24 cellular contexts compared by ENCODE assay signal in the genomic region with DNA sequence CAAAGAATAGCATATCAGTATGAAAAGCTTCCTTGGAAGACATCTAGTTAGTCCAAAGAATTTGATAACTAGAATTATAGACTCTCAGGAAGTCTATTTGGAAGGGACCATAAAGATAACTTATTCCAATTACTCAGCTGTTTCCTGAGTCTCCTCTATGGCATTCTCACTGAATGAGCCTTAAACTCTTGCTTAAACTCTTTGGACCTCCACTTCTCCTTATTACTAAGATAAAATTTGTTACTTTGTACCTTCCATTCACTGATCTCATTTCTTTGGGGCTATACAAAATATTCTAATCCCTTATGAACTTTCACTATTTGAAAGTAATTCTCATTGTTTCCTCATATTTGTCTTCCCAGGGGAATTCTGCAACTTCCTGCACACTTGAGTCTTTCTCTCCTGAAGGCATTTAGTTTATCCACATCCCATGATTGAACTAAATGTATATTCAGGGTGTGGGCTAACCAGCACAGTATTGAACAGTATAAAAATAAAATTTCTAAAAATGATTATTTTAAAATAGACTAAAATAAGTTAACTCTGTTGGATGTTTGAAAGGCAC.
"Had no signal": no experiment of that assay in that cellular context is flagged by ENCODE, and none has a peak within 500 bp of the region (broad histone marks: within the 10 kb centered on the region; RNA-seq: fewer than 3 reads in every experiment).

No MANE protein-coding gene starts in this region.

- ATAC-seq: activated T-cell treated with anti-CD3 and anti-CD28 coated beads, Interleukin-2, amount 50 U/mL, for 4 hours; gastroesophageal sphincter; left lobe of liver; naive thymus-derived CD8-positive, alpha-beta T cell; right lobe of liver; upper lobe of right lung had no signal

- H3K27ac ChIP-seq: breast epithelium, coronary artery, gastroesophageal sphincter, hepatocyte, neural progenitor cell, right lobe of liver, spleen, upper lobe of right lung had no signal

- H3K27ac Mint-ChIP-seq: activated naive CD8-positive, alpha-beta T cell treated with anti-CD3 and anti-CD28 coated beads for 36 hours; activated T-helper 2 cell treated with anti-CD3 and anti-CD28 coated beads, Interferon-gamma antibody, Interleukin-2, Interleukin-4, amounts not matched to agents 10 μg/mL and 5 μg/mL and 100 μg/mL, durations not matched to agents 14 hours and 24 hours and 36 hours; endodermal cell; immature natural killer cell; mesothelial cell of epicardium; naive thymus-derived CD8-positive, alpha-beta T cell; neural progenitor cell had no signal

- H3K4me1 ChIP-seq: breast epithelium, gastroesophageal sphincter, neural progenitor cell, right lobe of liver, upper lobe of right lung had no signal

- H3K9me3 Mint-ChIP-seq: activated naive CD8-positive, alpha-beta T cell treated with anti-CD3 and anti-CD28 coated beads for 36 hours; activated T-cell treated with anti-CD3 and anti-CD28 coated beads, Interleukin-2, amount 50 U/mL, for 4 hours; activated T-helper 2 cell treated with anti-CD3 and anti-CD28 coated beads, Interferon-gamma antibody, Interleukin-2, Interleukin-4, amounts not matched to agents 10 μg/mL and 5 μg/mL and 100 μg/mL, durations not matched to agents 14 hours and 24 hours and 36 hours; endodermal cell; immature natural killer cell; naive thymus-derived CD8-positive, alpha-beta T cell; neural progenitor cell had no signal

- H3K4me2 ChIP-seq: hepatocyte, neural progenitor cell had no signal

- H3K36me3 ChIP-seq: breast epithelium, gastroesophageal sphincter, neural progenitor cell, right lobe of liver, spleen, upper lobe of right lung had no signal

- H3K9ac ChIP-seq: neural progenitor cell had no signal

- H3K27me3 ChIP-seq: breast epithelium, hepatocyte, neural progenitor cell, spleen, upper lobe of right lung had no signal

- H3K4me3 ChIP-seq: breast epithelium, coronary artery, gastroesophageal sphincter, hepatocyte, lung, neural progenitor cell, right lobe of liver, spleen, upper lobe of right lung had no signal

- H3K79me2 ChIP-seq: hepatocyte had no signal

- DNase-seq: activated CD8-positive, alpha-beta memory T cell treated with anti-CD3 and anti-CD28 coated beads, Interleukin-2, amount 50 U/mL, for 4 hours; activated naive CD4-positive, alpha-beta T cell; activated naive CD8-positive, alpha-beta T cell treated with anti-CD3 and anti-CD28 coated beads for 36 hours; activated T-cell treated with anti-CD3 and anti-CD28 coated beads, Interleukin-2, amount 50 U/mL, for 4 hours; amniotic stem cell; endodermal cell; immature natural killer cell; naive thymus-derived CD8-positive, alpha-beta T cell; posterior cingulate gyrus; right lobe of liver; spleen; stimulated activated CD4-positive, alpha-beta T cell treated with anti-CD3 and anti-CD28 coated beads, Interleukin-4, amount 100 ng/mL, for 24 hours; stimulated activated naive CD4-positive, alpha-beta T cell treated with Interleukin-2 at 50 U/mL for 16 hours; T-helper 1 cell; upper lobe of right lung had no signal

- H2AFZ ChIP-seq: hepatocyte, neural progenitor cell had no signal

- H3K4me3 Mint-ChIP-seq: activated naive CD8-positive, alpha-beta T cell treated with anti-CD3 and anti-CD28 coated beads for 36 hours; activated T-cell treated with anti-CD3 and anti-CD28 coated beads, Interleukin-2, amount 50 U/mL, for 4 hours; endodermal cell; immature natural killer cell; mesothelial cell of epicardium; naive thymus-derived CD8-positive, alpha-beta T cell; neural progenitor cell had no signal

- H3K4me1 Mint-ChIP-seq: activated naive CD8-positive, alpha-beta T cell treated with anti-CD3 and anti-CD28 coated beads for 36 hours; endodermal cell; immature natural killer cell; neural progenitor cell had no signal

- H3K9me3 ChIP-seq: breast epithelium, gastroesophageal sphincter, right lobe of liver, spleen, upper lobe of right lung had no signal

- H3K36me3 Mint-ChIP-seq: activated naive CD8-positive, alpha-beta T cell treated with anti-CD3 and anti-CD28 coated beads for 36 hours; immature natural killer cell; naive thymus-derived CD8-positive, alpha-beta T cell; neural progenitor cell had no signal
